Comparison of ENCODE assay signal across 19 cellular contexts in genomic region chr2:198097628-198098027, GRCh38.
A peak's percentile ranks its signal among the peaks of the same experiment; 100 is the strongest.
DNase-seq lines count a peak whose midpoint lies in the region; ATAC-seq and TF ChIP-seq lines count a peak whose summit lies in the region.
"Had no signal": no experiment of that assay in that cellular context is flagged by ENCODE, and none has a peak within 500 bp of the region (broad histone marks: within the 10 kb centered on the region; RNA-seq: fewer than 3 reads in every experiment).

No MANE protein-coding gene starts in this region.

- H3K27ac ChIP-seq in mesendoderm (ENCODE audit: low read depth, low read length): no peak overlapping the region
- no peak overlapping the region for H3K27ac ChIP-seq in hepatocyte
- no peak overlapping the region for H3K27ac ChIP-seq in PC-9
- H3K27ac ChIP-seq: BLaER1 treated with 17β-estradiol and CSF1 and Interleukin-3, amounts not matched to agents 10 nM and 100 nM; right lobe of liver; SJSA1 had no signal

- no peak overlapping the region for H3K4me2 ChIP-seq in mesendoderm (ENCODE audit: low read length)
- no peak overlapping the region for H3K4me2 ChIP-seq in hepatocyte
- H3K4me2 ChIP-seq in PC-9: no peak overlapping the region

- H3K4me1 ChIP-seq in mesendoderm (ENCODE audit: control insufficient read depth, low read depth, low read length): no peaks in the 10 kb centered on the region
- H3K4me1 ChIP-seq in hepatocyte (ENCODE audit: insufficient read depth): no peaks in the 10 kb centered on the region
- H3K4me1 ChIP-seq in PC-9 (replicated peaks; ENCODE audit: insufficient read depth): no peaks in the 10 kb centered on the region
- H3K4me1 ChIP-seq: Caco-2, right lobe of liver, SJSA1 had no signal

- H3K18ac ChIP-seq in mesendoderm (ENCODE audit: low read length): peak overlapping the region; percentile 84

- no peak overlapping the region for H4K5ac ChIP-seq in mesendoderm (ENCODE audit: low read length)

- H2AK5ac ChIP-seq in mesendoderm (ENCODE audit: low read length): no peak overlapping the region

- POLR2A ChIA-PET in PC-9 (lab: Charles Lee; ENCODE audit: unreplicated experiment): no interaction called here

- no peaks in the 10 kb centered on the region for H4K20me1 ChIP-seq in hepatocyte (ENCODE audit: insufficient read depth, poor library complexity, severe bottlenecking)
- H4K20me1 ChIP-seq in PC-9 (ENCODE audit: insufficient read depth): no peaks in the 10 kb centered on the region
- H4K20me1 ChIP-seq: BLaER1 treated with 17β-estradiol and CSF1 and Interleukin-3, amounts not matched to agents 10 nM and 100 nM had no signal

- H3K56ac ChIP-seq in mesendoderm (ENCODE audit: low read length): no peak overlapping the region

- H3K4me3 ChIP-seq in mesendoderm (ENCODE audit: low read length) (no peak overlapping the region), hepatocyte (no peak overlapping the region), PC-9 (no peak overlapping the region)
- H3K4me3 ChIP-seq: BLaER1 treated with 17β-estradiol and CSF1 and Interleukin-3, amounts not matched to agents 10 nM and 100 nM; right lobe of liver; SJSA1 had no signal

- H3F3A ChIP-seq in PC-9 (ENCODE audit: insufficient read depth, low read depth): no peaks in the 10 kb centered on the region

- H2AFZ ChIP-seq in hepatocyte: no peak overlapping the region
- H2AFZ ChIP-seq in PC-9: no peak overlapping the region

- TF ChIP-seq CTCF in hepatocyte (IDR thresholded peaks at IDR 0.05; ENCODE audit: poor library complexity) (no peak), PC-9 (conservative IDR thresholded peaks at IDR 0.05) (no peak)

- no peaks in the 10 kb centered on the region for H3K79me1 ChIP-seq in mesendoderm (ENCODE audit: low read length)

- DNase-seq in mesendoderm (no peak), KG1 (lab: John Stamatoyannopoulos, UW) (no peak), hepatocyte (ENCODE audit: low spot score) (no peak), Right ventricle myocardium superior (no peak), PC-9 (no peak)
- DNase-seq: activated CD4-positive, alpha-beta T cell treated with anti-CD3 and anti-CD28 coated beads, Interleukin-2, amount 10 ng/mL, durations not matched to agents 7 days and 5 days; aorta; Caco-2; left colon; naive thymus-derived CD8-positive, alpha-beta T cell; NCI-H1092; NCI-H2081 treated with DMSO at 0.1 percent for 48 hours; right lobe of liver had no signal

- no peak overlapping the region for H3K23ac ChIP-seq in mesendoderm (ENCODE audit: low read length)

- no peaks in the 10 kb centered on the region for H3K79me2 ChIP-seq in mesendoderm (ENCODE audit: control insufficient read depth, insufficient read depth, low read length)
- H3K79me2 ChIP-seq in hepatocyte: no peaks in the 10 kb centered on the region
- H3K79me2 ChIP-seq in PC-9 (ENCODE audit: low read depth): no peaks in the 10 kb centered on the region

- H3K9ac ChIP-seq in mesendoderm (ENCODE audit: low read length): no peak overlapping the region
- H3K9ac ChIP-seq: BLaER1 treated with 17β-estradiol and CSF1 and Interleukin-3, amounts not matched to agents 10 nM and 100 nM had no signal

- H3K9me2 ChIP-seq in hepatocyte (replicated peaks; ENCODE audit: insufficient read depth) (no peaks in the 10 kb centered on the region), PC-9 (ENCODE audit: insufficient read depth) (no peaks in the 10 kb centered on the region)

- CTCF ChIA-PET in PC-9 (lab: Charles Lee): interaction anchor here (0.7 kb wide), 1 partner anchor 39 kb away, joined by 3 read pairs; no protein-coding TSS in a partner anchor

- H4K8ac ChIP-seq in mesendoderm (ENCODE audit: low read depth, low read length): no peak overlapping the region

- intact Hi-C loops in Right ventricle myocardium superior (cut with DNase I) (no loop called here), PC-9 (cut with micrococcal nuclease; ENCODE audit: unreplicated experiment) (no loop called here)

- ATAC-seq in GM18499 (IDR thresholded peaks at IDR 0.05; ENCODE audit: insufficient read depth, unreplicated experiment): peak; percentile 45
- ATAC-seq in GM19351 (IDR thresholded peaks at IDR 0.05; ENCODE audit: unreplicated experiment): peak; percentile 70
- peak; percentile 55 for ATAC-seq in HG03103 (IDR thresholded peaks at IDR 0.05; ENCODE audit: low read depth, unreplicated experiment)
- no peak for ATAC-seq in Right ventricle myocardium superior (ENCODE audit: poor library complexity)
- ATAC-seq: left colon; naive thymus-derived CD8-positive, alpha-beta T cell; Panc1; right lobe of liver had no signal

- H3K36me3 ChIP-seq in mesendoderm (ENCODE audit: control insufficient read depth, insufficient read depth, low read length) (no peaks in the 10 kb centered on the region), hepatocyte (replicated peaks; ENCODE audit: insufficient read depth, low read depth) (no peaks in the 10 kb centered on the region), PC-9 (ENCODE audit: low read depth) (no peaks in the 10 kb centered on the region)
- H3K36me3 ChIP-seq: BLaER1 treated with 17β-estradiol and CSF1 and Interleukin-3, amounts not matched to agents 10 nM and 100 nM; right lobe of liver; SJSA1 had no signal

- H3K27me3 ChIP-seq in mesendoderm (ENCODE audit: insufficient read depth, low read length, poor library complexity) (no peaks in the 10 kb centered on the region), hepatocyte (no peaks in the 10 kb centered on the region), PC-9 (ENCODE audit: insufficient read depth, low read depth) (no peaks in the 10 kb centered on the region)
- H3K27me3 ChIP-seq: BLaER1 treated with 17β-estradiol and CSF1 and Interleukin-3, amounts not matched to agents 10 nM and 100 nM; right lobe of liver; SJSA1 had no signal

- no peak overlapping the region for H2BK120ac ChIP-seq in mesendoderm (ENCODE audit: low read depth, low read length)

- no CpG with 5 or more reads among the region's 3 CpGs for WGBS in mesendoderm (ENCODE audit: extremely low coverage, insufficient coverage, low lambda C conversion rate)
- WGBS in hepatocyte (ENCODE audit: low lambda C conversion rate, missing lambda C conversion rate): 88% methylated on average over 3 of the region's 3 CpGs

- H3K9me3 ChIP-seq in hepatocyte (ENCODE audit: low read depth): no peaks in the 10 kb centered on the region
- H3K9me3 ChIP-seq in PC-9 (ENCODE audit: insufficient read depth, low read depth): no peaks in the 10 kb centered on the region
- H3K9me3 ChIP-seq: BLaER1 treated with 17β-estradiol and CSF1 and Interleukin-3, amounts not matched to agents 10 nM and 100 nM; Caco-2; right lobe of liver; SJSA1 had no signal

- H2BK15ac ChIP-seq in mesendoderm (replicated peaks; ENCODE audit: low read depth): no peak overlapping the region

- no peak overlapping the region for H2BK5ac ChIP-seq in mesendoderm (ENCODE audit: low read length)

- H3K4ac ChIP-seq in mesendoderm (ENCODE audit: low read depth, low read length): no peak overlapping the region

- no TSS peak for BruUV-seq in PC-9 (replicated peaks; lab: Mats Ljungman, UMichigan)
